ENCODE assay signal across 9 cellular contexts in the genomic region with DNA sequence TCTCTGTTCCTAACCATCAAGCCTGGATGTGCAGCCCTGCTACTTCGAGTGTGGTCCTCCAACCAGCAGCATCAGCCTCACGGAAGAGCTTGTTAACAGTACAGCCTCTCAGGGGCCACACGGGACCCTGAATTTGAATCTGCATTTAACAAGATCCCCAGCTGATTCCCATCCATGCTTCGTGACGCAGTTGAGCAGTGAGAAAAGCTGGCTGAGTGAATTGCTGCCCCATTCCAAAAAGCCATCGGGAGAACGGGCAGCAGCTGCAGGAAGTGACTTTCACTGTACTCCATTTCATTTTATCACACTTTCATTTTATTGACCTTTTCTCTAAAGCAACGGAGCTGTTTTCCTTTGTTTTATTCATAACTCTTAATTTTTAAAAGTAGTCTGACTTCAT. TPM values are rescaled to one million over a fixed set of nuclear protein-coding genes. Genes with fewer than 3 reads are reported as not detected.
DNase-seq lines count a peak whose midpoint lies in the region; ATAC-seq and TF ChIP-seq lines count a peak whose summit lies in the region.
"Had no signal": no experiment of that assay in that cellular context is flagged by ENCODE, and none has a peak within 500 bp of the region (broad histone marks: within the 10 kb centered on the region; RNA-seq: fewer than 3 reads in every experiment).

No MANE protein-coding gene starts in this region.

- no peak overlapping the region for H3K4ac ChIP-seq in mesenchymal stem cell (ENCODE audit: low read depth in 1 of 2, low read length in 2 of 2)

- peak overlapping the region in 1 of 4 donors; percentile 57 for H3K27ac ChIP-seq in esophagus muscularis mucosa (replicated peaks in 1 of 4)
- no peak overlapping the region for H3K27ac ChIP-seq in mesenchymal stem cell (ENCODE audit: low read length, poor library complexity, severe bottlenecking)
- H3K27ac ChIP-seq in tibial nerve, result peak overlapping the region in 3 of 4 donors; percentile 63 to 79 (median 72)

- H2AK5ac ChIP-seq in mesenchymal stem cell (ENCODE audit: low read length, severe bottlenecking), result no peak overlapping the region

- H2AFZ ChIP-seq in mesenchymal stem cell (ENCODE audit: low read depth, low read length), result no peak overlapping the region

- no peak overlapping the region for H4K8ac ChIP-seq in mesenchymal stem cell (ENCODE audit: low read length)

- no peak for TF ChIP-seq EP300 in esophagus muscularis mucosa (IDR thresholded peaks at IDR 0.05)
- TF ChIP-seq EP300 in tibial nerve (IDR thresholded peaks at IDR 0.05), result peak in 1 of 2 donors; percentile 36

- H2BK120ac ChIP-seq in mesenchymal stem cell (ENCODE audit: low read depth, low read length), result no peak overlapping the region

- no peak overlapping the region for H2BK15ac ChIP-seq in mesenchymal stem cell (ENCODE audit: low read depth, poor library complexity, severe bottlenecking)

- 54% methylated on average over 8 of the region's 8 CpGs for WGBS in esophagus muscularis mucosa
- 84% methylated on average over 8 of the region's 8 CpGs for WGBS in mesenchymal stem cell
- 22 to 28% methylated on average over 8 of the region's 8 CpGs for WGBS in tibial nerve, 2 donors

- peaks cover 25% of the 10 kb centered on the region for H3K79me1 ChIP-seq in mesenchymal stem cell (replicated peaks; ENCODE audit: low read length, poor library complexity, severe bottlenecking)

- peak overlapping the region in 1 of 2 experiments; percentile 1 for H3K18ac ChIP-seq in mesenchymal stem cell (ENCODE audit: low read depth in 1 of 2, low read length in 2 of 2)

- H3K14ac ChIP-seq in mesenchymal stem cell (ENCODE audit: low read length in 2 of 2), result no peak overlapping the region

- no peak overlapping the region for H3K23ac ChIP-seq in mesenchymal stem cell (ENCODE audit: low read length in 2 of 2)

- no peak overlapping the region for H4K91ac ChIP-seq in mesenchymal stem cell (ENCODE audit: low read length)

- DNase-seq in NCI-H774 (lab: John Stamatoyannopoulos, UW), result peak; percentile 22
- no peak for DNase-seq in esophagus muscularis mucosa (ENCODE audit: extremely low spot score)
- no peak for DNase-seq in mesenchymal stem cell
- no peak for DNase-seq in tibial nerve (ENCODE audit: low spot score in 2 of 2)
- no peak for DNase-seq in effector CD4-positive, alpha-beta T cell
- DNase-seq: activated CD4-positive, alpha-beta T cell treated with anti-CD3 and anti-CD28 coated beads for 4 hours; activated naive CD4-positive, alpha-beta T cell treated with anti-CD3 and anti-CD28 coated beads, Interleukin-2, amount 10 ng/mL, durations not matched to agents 7 days and 5 days had no signal

- intact Hi-C loops in esophagus muscularis mucosa (cut with DNase I), result no loop called here

- ATAC-seq in GM21825 (IDR thresholded peaks at IDR 0.05; ENCODE audit: unreplicated experiment), result no peak
- ATAC-seq in GM21723 (IDR thresholded peaks at IDR 0.05; ENCODE audit: unreplicated experiment), result no peak

- H3K9me3 ChIP-seq in esophagus muscularis mucosa (no peaks in the 10 kb centered on the region), mesenchymal stem cell (ENCODE audit: control insufficient read depth, low read length) (no peaks in the 10 kb centered on the region), tibial nerve (no peaks in the 10 kb centered on the region)

- H3K4me3 ChIP-seq in esophagus muscularis mucosa, result peak overlapping the region; percentile 18 to 49 (median 32)
- H3K4me3 ChIP-seq in mesenchymal stem cell (ENCODE audit: insufficient read depth in 1 of 2, low read depth in 1 of 2, low read length in 2 of 2), result peak overlapping the region in 1 of 2 experiments; percentile 81
- H3K4me3 ChIP-seq in tibial nerve, result peak overlapping the region in 3 of 4 donors; percentile 26 to 31 (median 28)

- no peak overlapping the region for H2BK12ac ChIP-seq in mesenchymal stem cell (ENCODE audit: low read length in 2 of 2)

- H3K27me3 ChIP-seq in esophagus muscularis mucosa (no peaks in the 10 kb centered on the region), mesenchymal stem cell (ENCODE audit: control insufficient read depth in 1 of 2, insufficient read depth in 1 of 2, low read length in 2 of 2) (no peaks in the 10 kb centered on the region), tibial nerve (no peaks in the 10 kb centered on the region)

- TF ChIP-seq POLR2A in esophagus muscularis mucosa (IDR thresholded peaks at IDR 0.05; ENCODE audit: low read depth) (no peak), tibial nerve (IDR thresholded peaks at IDR 0.05) (no peak)

- no peak overlapping the region for H2BK5ac ChIP-seq in mesenchymal stem cell (ENCODE audit: low read depth, low read length, poor library complexity, severe bottlenecking)

- TF ChIP-seq CTCF in esophagus muscularis mucosa (IDR thresholded peaks at IDR 0.05) (no peak), tibial nerve (IDR thresholded peaks at IDR 0.05) (no peak)

- H3K4me2 ChIP-seq in mesenchymal stem cell (ENCODE audit: low read length, poor library complexity, severe bottlenecking), result no peak overlapping the region

- H3K9ac ChIP-seq in mesenchymal stem cell (ENCODE audit: low read length), result peak overlapping the region; percentile 87

- no peaks in the 10 kb centered on the region for H3K36me3 ChIP-seq in esophagus muscularis mucosa
- H3K36me3 ChIP-seq in mesenchymal stem cell (ENCODE audit: control insufficient read depth in 1 of 2, insufficient read depth in 2 of 2, low read depth in 1 of 2, low read length in 2 of 2), result no peaks in the 10 kb centered on the region
- no peaks in the 10 kb centered on the region for H3K36me3 ChIP-seq in tibial nerve

- H3K4me1 ChIP-seq in esophagus muscularis mucosa (peaks cover 0 to 16% (median 3%) of the 10 kb centered on the region in 4 donors), mesenchymal stem cell (ENCODE audit: control insufficient read depth, insufficient read depth, low read depth, low read length) (peaks cover 6% of the 10 kb centered on the region), tibial nerve (peaks cover 0 to 41% (median 9%) of the 10 kb centered on the region in 4 donors)

RNA-seq across cellular contexts. Expression of a gene that starts 22.5 kb away (rescaled TPM):
- total RNA-seq in esophagus muscularis mucosa (10 to 100 TPM in 3 of 4 donors, 1 to 10 TPM in 1; 7.1 to 15.0 (median 12.6) TPM), tibial nerve (10 to 100 TPM; 15.3 to 31.2 (median 21.2) TPM)
- polyA plus RNA-seq in mesenchymal stem cell (2013, experiment 1 of 2), result 23.1 TPM
- 23.1 TPM for polyA plus RNA-seq in mesenchymal stem cell (2013, experiment 2 of 2)
